Comparison of ENCODE assay signal across 19 cellular contexts in genomic region chr2:231029563-231029962, GRCh38. TPM values are rescaled to one million over a fixed set of nuclear protein-coding genes. Genes with fewer than 3 reads are reported as not detected.
DNase-seq lines count a peak whose midpoint lies in the region; ATAC-seq and TF ChIP-seq lines count a peak whose summit lies in the region.
"Had no signal": no experiment of that assay in that cellular context is flagged by ENCODE, and none has a peak within 500 bp of the region (broad histone marks: within the 10 kb centered on the region; RNA-seq: fewer than 3 reads in every experiment).

No MANE protein-coding gene starts in this region.

- 87 to 92% methylated on average over 9 of the region's 9 CpGs for WGBS in sigmoid colon, 2 donors

- 0 out of 2 replicates have a peak, but pooled peaks cover 2% of the 10 kb centered on the region for H3K4me1 ChIP-seq in HEK293 (ENCODE audit: control insufficient read depth, insufficient read depth, low read length)
- no peaks in the 10 kb centered on the region for H3K4me1 ChIP-seq in sigmoid colon
- H3K4me1 ChIP-seq: BE2C had no signal

- TF ChIP-seq CTCF in C4-2B (conservative IDR thresholded peaks at IDR 0.05) (no peak), HEK293 (tag by site-specific recombination; IDR thresholded peaks at IDR 0.05) (no peak), fibroblast of mammary gland (conservative IDR thresholded peaks at IDR 0.05; ENCODE audit: control insufficient read depth, insufficient read depth, low read depth, low read length) (no peak), sigmoid colon (IDR thresholded peaks at IDR 0.05) (no peak)

- TF ChIP-seq POLR2A in sigmoid colon (IDR thresholded peaks at IDR 0.05): no peak

- peaks cover 0 to 9% (median 0%) of the 10 kb centered on the region in 3 donors for H3K27me3 ChIP-seq in sigmoid colon

- POLR2A ChIA-PET in HEK293 (lab: Yijun Ruan, JAX): no interaction called here

- peak; percentile 40 for DNase-seq in fibroblast of mammary gland (ENCODE audit: low read depth)
- DNase-seq in sigmoid colon: peak; percentile 15
- DNase-seq in DMS 273 treated with DMSO at 0.1 percent for 48 hours (lab: John Stamatoyannopoulos, UW): no peak
- DNase-seq in SIG-M5 treated with dmso at 0.1 percent for 504 hours (lab: John Stamatoyannopoulos, UW; ENCODE audit: unreplicated experiment): no peak
- DNase-seq: ACHN; BE2C; C1 segment of cervical spinal cord; Caco-2; CD4-positive, alpha-beta T cell; DMS153; DMS79; GDM1; GOT3; H9 had no signal

- CTCF ChIA-PET in HEK293 (lab: Yijun Ruan, JAX): interaction anchor here (1.0 kb wide), 1 partner anchor 23 kb away, joined by 3 read pairs; no protein-coding TSS in a partner anchor

- no peaks in the 10 kb centered on the region for H3K36me3 ChIP-seq in HEK293 (ENCODE audit: control insufficient read depth in 2 of 2, insufficient read depth in 1 of 2, low read length in 2 of 2)
- H3K36me3 ChIP-seq in sigmoid colon: no peaks in the 10 kb centered on the region
- H3K36me3 ChIP-seq: BE2C had no signal

- ATAC-seq in HG02642 (IDR thresholded peaks at IDR 0.05; ENCODE audit: poor library complexity, unreplicated experiment): no peak

- H3K4me3 ChIP-seq in HEK293 (ENCODE audit: low read depth, low read length) (no peak overlapping the region), fibroblast of mammary gland (ENCODE audit: control insufficient read depth, low read depth, low read length) (no peak overlapping the region), sigmoid colon (no peak overlapping the region)

- TF ChIP-seq EP300 in sigmoid colon (IDR thresholded peaks at IDR 0.05): no peak

- intact Hi-C loops in sigmoid colon (cut with DNase I): no loop called here

- H3K9me3 ChIP-seq in HEK293 (ENCODE audit: control insufficient read depth, insufficient read depth, low read depth, low read length): no peaks in the 10 kb centered on the region
- no peaks in the 10 kb centered on the region for H3K9me3 ChIP-seq in sigmoid colon
- H3K9me3 ChIP-seq: BE2C, Caco-2 had no signal

- H3K27ac ChIP-seq in C4-2B (peak overlapping the region; percentile 56), HEK293 (ENCODE audit: extremely low read depth, low read depth, low read length) (no peak overlapping the region), sigmoid colon (no peak overlapping the region)

TF ChIP-seq in HEK293, 187 proteins besides CTCF, POLR2A, EP300 and RAD21:
- TF ChIP-seq ZNF626 (tag by site-specific recombination; IDR thresholded peaks at IDR 0.05): no peak
- peak; percentile 44 for TF ChIP-seq EGR2 (tag by site-specific recombination; IDR thresholded peaks at IDR 0.05; ENCODE audit: low read depth)
- TF ChIP-seq ZFHX2 (tag by site-specific recombination; conservative IDR thresholded peaks at IDR 0.05): peak; percentile 43; the same call in 1 of the 2 replicates

RNA-seq across cellular contexts. Expression of gene C2orf72, which starts 7.8 kb away (rescaled TPM):
- 1 to 10 TPM in 1 of 4 donors, under 1 TPM in 1, not detected in 2; 0.36 to 2.2 TPM for total RNA-seq in sigmoid colon
- 10 to 100 TPM; 18.5 to 20.4 (median 20.0) TPM for polyA plus RNA-seq in sigmoid colon
- total RNA-seq: CD4-positive, alpha-beta T cell had no signal

RNA-seq across cellular contexts. Expression of gene PSMD1, which starts 27.1 kb away (rescaled TPM):
- total RNA-seq in sigmoid colon: 10 to 100 TPM; 45.7 to 90.3 (median 58.4) TPM
- 10 to 100 TPM; 41.2 to 50.7 (median 41.4) TPM for polyA plus RNA-seq in sigmoid colon

RNA-seq across cellular contexts. Expression of gene SPATA3, which starts 33.6 kb away (rescaled TPM):
- not detected for total RNA-seq in sigmoid colon
- not detected for polyA plus RNA-seq in sigmoid colon
- total RNA-seq: Caco-2; CD4-positive, alpha-beta T cell; Daoy; H9; HT-29 had no signal

Comparison
In these comparisons a context has a peak if more than half of its experiments do, and no peak if none do; other contexts are left out.
1. DNase-seq: peak in fibroblast of mammary gland (single experiment) and sigmoid colon (single experiment); none in DMS 273 treated with DMSO at 0.1 percent for 48 hours (single experiment) and SIG-M5 treated with dmso at 0.1 percent for 504 hours (single experiment).